11 cellular contexts compared by ENCODE assay signal in the genomic region with DNA sequence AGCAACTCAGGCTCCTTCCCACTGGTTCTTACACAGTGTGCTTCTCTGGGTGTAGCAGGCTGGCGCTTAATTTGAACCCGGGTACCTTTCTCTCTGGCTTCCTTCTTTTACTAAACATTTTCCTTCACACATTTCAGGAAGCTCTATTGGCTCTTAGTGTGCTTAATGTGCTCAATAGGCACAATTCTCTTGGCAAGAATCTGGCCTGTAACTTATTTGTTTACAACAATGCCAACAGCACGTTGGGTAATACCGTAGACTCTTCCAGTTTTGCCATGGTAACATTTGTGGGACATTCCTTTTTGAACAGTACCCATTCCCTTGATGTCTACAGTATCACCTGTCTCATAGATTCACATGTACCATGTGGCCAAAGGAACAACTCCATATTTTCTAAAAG.
"Had no signal": no experiment of that assay in that cellular context is flagged by ENCODE, and none has a peak within 500 bp of the region (broad histone marks: within the 10 kb centered on the region; RNA-seq: fewer than 3 reads in every experiment).

No MANE protein-coding gene starts in this region.

- FAIRE-seq: H1, H54 had no signal

- ATAC-seq: GM23338, HCT116 had no signal

- DNase-seq: GM23248, GOT3, H7, H9, HCEC 1CT, HFFc6 had no signal

- H3K4me3 ChIP-seq: GM23248, GM23338, HAP-1 had no signal

- H3K9me3 ChIP-seq: HAP-1 had no signal

- H3K4me2 ChIP-seq: GM23338 had no signal

- H3K9ac ChIP-seq: GM23248 had no signal

- H3K4me1 ChIP-seq: HAP-1 had no signal

- H2AFZ ChIP-seq: GM23248, GM23338 had no signal

- H3K27ac ChIP-seq: GM23248 had no signal
